Comparison of ENCODE assay signal across 8 cellular contexts in genomic region chr10:21516270-21517131, GRCh38. TPM values are rescaled to one million over a fixed set of nuclear protein-coding genes. Genes with fewer than 3 reads are reported as not detected.
A peak's percentile ranks its signal among the peaks of the same experiment; 100 is the strongest.
DNase-seq lines count a peak whose midpoint lies in the region; ATAC-seq, FAIRE-seq and TF ChIP-seq lines count a peak whose summit lies in the region.

No MANE protein-coding gene starts in this region.

- POLR2A ChIA-PET in A549 (lab: Yijun Ruan, JAX) (interaction anchor here (0.5 to 2.0 kb wide), 8 partner anchors 9 to 437 kb away, joined by 3 to 22 read pairs (median 6); partner anchors contain the start of genes MLLT10 and SKIDA1), PC-3 (lab: Charles Lee; ENCODE audit: unreplicated experiment) (interaction anchor here (0.6 kb wide), 1 partner anchor 286 kb away, joined by 4 read pairs; no protein-coding TSS in a partner anchor)

- no peaks in the 10 kb centered on the region for H3K9me2 ChIP-seq in PC-3 (replicated peaks; ENCODE audit: low read length)

- H3K9me3 Mint-ChIP-seq in activated naive CD8-positive, alpha-beta T cell treated with anti-CD3 and anti-CD28 coated beads, Interleukin-2, amount 50 U/mL, for 24 hours = no peaks in the 10 kb centered on the region

- peaks cover 32% of the 10 kb centered on the region for H3K4me1 Mint-ChIP-seq in activated naive CD8-positive, alpha-beta T cell treated with anti-CD3 and anti-CD28 coated beads, Interleukin-2, amount 50 U/mL, for 24 hours

- DNase-seq in A549 (ENCODE audit: low read depth in 1 of 2, low spot score in 1 of 2) (peak in 1 of 2 experiments; percentile 63), PC-3 (peak; percentile 55), heart left ventricle (peak; percentile 56 to 83 (median 63)), pancreas (peak; percentile 51 to 88 (median 72)), GF-D8 (lab: John Stamatoyannopoulos, UW) (no peak)
- DNase-seq in activated naive CD8-positive, alpha-beta T cell treated with anti-CD3 and anti-CD28 coated beads, Interleukin-2, amount 50 U/mL, for 24 hours = peak; percentile 50

- TF ChIP-seq RAD21 in A549 (conservative IDR thresholded peaks at IDR 0.05 in 1 of 2, IDR thresholded peaks at IDR 0.05 in 1 of 2) = no peak

- peaks cover 81% of the 10 kb centered on the region for H3K27me3 Mint-ChIP-seq in activated naive CD8-positive, alpha-beta T cell treated with anti-CD3 and anti-CD28 coated beads, Interleukin-2, amount 50 U/mL, for 24 hours

- no peaks in the 10 kb centered on the region for H3K9me3 ChIP-seq in A549
- H3K9me3 ChIP-seq in PC-3 (ENCODE audit: low read length) = no peaks in the 10 kb centered on the region
- no peaks in the 10 kb centered on the region for H3K9me3 ChIP-seq in heart left ventricle
- H3K9me3 ChIP-seq in pancreas = no peaks in the 10 kb centered on the region

- FAIRE-seq in A549 (lab: Jason Lieb, UNC) (no peak), pancreas (lab: Jason Lieb, UNC) (no peak)

- TF ChIP-seq CTCF in A549 (IDR thresholded peaks at IDR 0.05) (no peak), PC-3 (conservative IDR thresholded peaks at IDR 0.05; ENCODE audit: low read depth, low read length) (no peak), heart left ventricle (IDR thresholded peaks at IDR 0.05) (no peak), pancreas (IDR thresholded peaks at IDR 0.05) (no peak)

- H3K36me3 ChIP-seq in PC-3 (ENCODE audit: low read depth, low read length) = no peaks in the 10 kb centered on the region
- H3K36me3 ChIP-seq in heart left ventricle = no peaks in the 10 kb centered on the region
- H3K36me3 ChIP-seq in pancreas = no peaks in the 10 kb centered on the region

- no peak for TF ChIP-seq EP300 in A549 (IDR thresholded peaks at IDR 0.05)

- peak overlapping the region; percentile 46; the same call in 1 of the 2 replicates for H3K9ac ChIP-seq in PC-3 (ENCODE audit: low read length)

- H3K4me3 ChIP-seq in A549 = peak overlapping the region; percentile 71
- H3K4me3 ChIP-seq in PC-3 (ENCODE audit: low read length) = peak overlapping the region; percentile 86
- peak overlapping the region; percentile 52 to 80 (median 70) for H3K4me3 ChIP-seq in heart left ventricle
- peak overlapping the region in 3 of 4 donors; percentile 51 to 74 (median 65) for H3K4me3 ChIP-seq in pancreas

- H3K4me1 ChIP-seq in A549 (peaks cover 61% of the 10 kb centered on the region), PC-3 (ENCODE audit: insufficient read depth, low read length) (peaks cover 17% of the 10 kb centered on the region), heart left ventricle (peaks cover 0 to 48% (median 15%) of the 10 kb centered on the region in 12 donors), pancreas (peaks cover 0 to 6% (median 0%) of the 10 kb centered on the region in 3 donors)

- intact Hi-C loops in PC-3 (cut with micrococcal nuclease) (no loop called here), heart left ventricle (cut with DNase I) (loop anchor here in 3 of 10 donors (2.0 to 10.0 kb wide), 4 partner anchors 16 to 216 kb away; no protein-coding TSS in a partner anchor), pancreas (cut with DNase I) (no loop called here)

- H3K79me2 ChIP-seq in PC-3 (ENCODE audit: low read length) = no peaks in the 10 kb centered on the region

- no peaks in the 10 kb centered on the region for H3F3A ChIP-seq in PC-3 (ENCODE audit: low read length, unreplicated experiment)

- peak; percentile 27 for TF ChIP-seq POLR2A in A549 (IDR thresholded peaks at IDR 0.05; ENCODE audit: low read length)
- TF ChIP-seq POLR2A in GM18505 (IDR thresholded peaks at IDR 0.05; ENCODE audit: borderline replicate concordance, extremely low read depth, insufficient read depth, insufficient read length) = no peak
- TF ChIP-seq POLR2A in heart left ventricle (IDR thresholded peaks at IDR 0.05) = no peak

- CTCF ChIA-PET in A549 (lab: Yijun Ruan, JAX) = interaction anchor here (0.6 to 3.1 kb wide), 9 partner anchors 9 to 247 kb away, joined by 3 to 22 read pairs (median 4); no protein-coding TSS in a partner anchor
- CTCF ChIA-PET in PC-3 (lab: Charles Lee) = interaction anchor here (0.7 kb wide), 1 partner anchor 21 kb away, joined by 3 read pairs; no protein-coding TSS in a partner anchor

- ATAC-seq in A549 = peak; percentile 70 to 79
- peak; percentile 66 for ATAC-seq in GM18505 (IDR thresholded peaks at IDR 0.05; ENCODE audit: unreplicated experiment)
- ATAC-seq in HG02970 (IDR thresholded peaks at IDR 0.05; ENCODE audit: low FRiP score, unreplicated experiment) = peak; percentile 64
- peak; percentile 60 for ATAC-seq in PC-3
- ATAC-seq in activated naive CD8-positive, alpha-beta T cell treated with anti-CD3 and anti-CD28 coated beads, Interleukin-2, amount 50 U/mL, for 24 hours = peak; percentile 73
- peak in 3 of 4 donors; percentile 37 to 71 (median 47) for ATAC-seq in heart left ventricle
- peak; percentile 44 to 77 (median 58) for ATAC-seq in pancreas

- peak overlapping the region; percentile 81 for H3K4me3 Mint-ChIP-seq in activated naive CD8-positive, alpha-beta T cell treated with anti-CD3 and anti-CD28 coated beads, Interleukin-2, amount 50 U/mL, for 24 hours

- H3K4me2 ChIP-seq in A549 (peak overlapping the region; percentile 92), PC-3 (ENCODE audit: low read length) (peak overlapping the region; percentile 94)

- H3K27me3 ChIP-seq in PC-3 (ENCODE audit: low read length) = no peaks in the 10 kb centered on the region
- H3K27me3 ChIP-seq in heart left ventricle = peaks cover 0 to 59% (median 0%) of the 10 kb centered on the region in 9 donors
- H3K27me3 ChIP-seq in pancreas = no peaks in the 10 kb centered on the region

- H3K36me3 Mint-ChIP-seq in activated naive CD8-positive, alpha-beta T cell treated with anti-CD3 and anti-CD28 coated beads, Interleukin-2, amount 50 U/mL, for 24 hours (ENCODE audit: low read depth) = no peaks in the 10 kb centered on the region

- H2AFZ ChIP-seq in PC-3 (ENCODE audit: low read length) = peak overlapping the region; percentile 84

- H4K20me1 ChIP-seq in PC-3 (ENCODE audit: low read length) = no peaks in the 10 kb centered on the region

- no TSS peak for BruUV-seq in PC-3 (replicated peaks; lab: Mats Ljungman, UMichigan)

- no peak overlapping the region for H3K27ac Mint-ChIP-seq in activated naive CD8-positive, alpha-beta T cell treated with anti-CD3 and anti-CD28 coated beads, Interleukin-2, amount 50 U/mL, for 24 hours

- whole genome bisulfite sequencing in A549 (ENCODE audit: missing lambda C conversion rate) = under 1% methylated on average over 31 of the region's 85 CpGs
- WGBS in heart left ventricle, 4 donors = 0 to 1% (median 0%) methylated on average over 28 to 85 of the region's 85 CpGs
- WGBS in pancreas, 2 donors = 1% methylated on average over 27 to 85 of the region's 85 CpGs

- H3K27ac ChIP-seq in A549 = peak overlapping the region; percentile 86 to 94
- H3K27ac ChIP-seq in PC-3 (ENCODE audit: low read length) = no peak overlapping the region
- H3K27ac ChIP-seq in heart left ventricle = peak overlapping the region; percentile 47 to 90 (median 84)
- peak overlapping the region in 3 of 4 donors; percentile 44 to 79 (median 73) for H3K27ac ChIP-seq in pancreas

TF ChIP-seq in A549, 52 proteins besides CTCF, POLR2A, EP300 and RAD21:
- TF ChIP-seq, protein P1, sequence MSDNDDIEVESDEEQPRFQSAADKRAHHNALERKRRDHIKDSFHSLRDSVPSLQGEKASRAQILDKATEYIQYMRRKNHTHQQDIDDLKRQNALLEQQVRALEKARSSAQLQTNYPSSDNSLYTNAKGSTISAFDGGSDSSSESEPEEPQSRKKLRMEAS (IDR thresholded peaks at IDR 0.05) = peak; percentile 47; the same call in 1 of the 2 replicates
- TF ChIP-seq TFCP2L1 (CRISPR knock-in tag; IDR thresholded peaks at IDR 0.05) = 0 out of 2 replicates have a peak, but pooled peaks have one; percentile 15
- TF ChIP-seq CEBPB (IDR thresholded peaks at IDR 0.05) = no peak
TF ChIP-seq in A549: peak in this region for 2.

RNA-seq across cellular contexts. Expression of gene SKIDA1, which starts 9.0 kb away (rescaled TPM):
- polyA plus RNA-seq in A549 (2011; rRNA removed) = 0.87 and 1.0 TPM in 2 replicates
- polyA plus RNA-seq in A549 (2012; cell fraction: cytosol; rRNA removed) = 0.54 and 0.60 TPM in 2 replicates
- 0.48 and 0.60 TPM in 2 replicates for polyA plus RNA-seq in A549 (2012; cell fraction: nucleus; rRNA removed)
- polyA plus RNA-seq in A549 (2017; fragmentation: RNase III; extraction: RNeasy Plus Mini Kit Qiagen cat#74134 plus additional on column Dnase treatment) = 3.5 to 4.2 TPM (median 4.1 TPM) in 3 replicates
- polyA minus RNA-seq in A549 (2011; rRNA and poly(A)+ RNA removed) = 1.2 and 1.4 TPM in 2 replicates
- 0.17 and 0.26 TPM in 2 replicates for total RNA-seq in PC-3 (2014; rRNA removed)
- total RNA-seq in heart left ventricle = 1 to 10 TPM; 2.3 to 5.4 (median 3.6) TPM
- under 1 TPM; 0.61 to 0.75 TPM for polyA plus RNA-seq in heart left ventricle
- total RNA-seq in pancreas = under 1 TPM; 0.51 to 0.97 (median 0.62) TPM
- polyA plus RNA-seq in pancreas = under 1 TPM; 0.23 to 0.52 TPM

RNA-seq across cellular contexts. Expression of gene MLLT10, which starts 17.5 kb away (rescaled TPM):
- polyA plus RNA-seq in A549 (2011; rRNA removed) = 54.1 and 55.5 TPM in 2 replicates
- 28.8 and 31.8 TPM in 2 replicates for polyA plus RNA-seq in A549 (2012; cell fraction: cytosol; rRNA removed)
- 26.3 and 38.8 TPM in 2 replicates for polyA plus RNA-seq in A549 (2012; cell fraction: nucleus; rRNA removed)
- polyA plus RNA-seq in A549 (2017; fragmentation: RNase III; extraction: RNeasy Plus Mini Kit Qiagen cat#74134 plus additional on column Dnase treatment) = 35.3 to 41.7 TPM (median 38.9 TPM) in 3 replicates
- polyA minus RNA-seq in A549 (2011; rRNA and poly(A)+ RNA removed) = 65.1 and 116 TPM in 2 replicates
- total RNA-seq in PC-3 (2014; rRNA removed) = 21.5 and 32.5 TPM in 2 replicates
- total RNA-seq in heart left ventricle = 10 to 100 TPM; 17.1 to 30.7 (median 25.2) TPM
- 10 to 100 TPM; 16.0 to 30.3 TPM for polyA plus RNA-seq in heart left ventricle
- 10 to 100 TPM; 10.7 to 25.1 (median 15.4) TPM for total RNA-seq in pancreas
- 10 to 100 TPM; 11.3 to 14.5 TPM for polyA plus RNA-seq in pancreas
